29 cellular contexts compared by ENCODE assay signal in the genomic region with DNA sequence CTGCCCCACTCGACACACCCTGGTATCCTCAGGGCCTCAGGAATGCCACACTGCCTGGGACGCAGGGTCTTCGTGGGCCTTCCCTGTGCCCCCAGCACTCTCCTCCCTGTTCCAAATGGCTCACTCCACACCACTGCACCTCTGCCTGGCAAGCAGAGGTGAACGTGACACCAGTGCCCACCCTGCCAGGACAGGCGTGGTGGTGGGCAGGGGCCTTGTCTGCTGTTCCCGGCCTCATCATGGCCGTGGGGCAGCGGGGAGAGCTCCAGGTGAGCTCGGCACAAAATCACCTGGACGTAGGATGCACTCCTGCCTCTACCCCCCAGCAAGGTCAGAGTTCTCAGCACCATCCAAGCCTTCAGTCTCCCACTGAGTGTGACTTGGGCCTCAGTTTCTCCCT.
"Had no signal": no experiment of that assay in that cellular context is flagged by ENCODE, and none has a peak within 500 bp of the region (broad histone marks: within the 10 kb centered on the region; RNA-seq: fewer than 3 reads in every experiment).

No MANE protein-coding gene starts in this region.

- H3K36me3 ChIP-seq: esophagus muscularis mucosa, heart right ventricle, left ventricle myocardium inferior, lower lobe of right lung, right lobe of liver, suprapubic skin had no signal

- H3K36me3 Mint-ChIP-seq: immature natural killer cell; naive B cell; natural killer cell treated with Interleukin-12 subunit alpha and Interleukin-12 subunit beta and Interleukin-15 and Interleukin-18, amount 100 ng/mL, for 72 hours; type B pancreatic cell had no signal

- H3K27me3 ChIP-seq: esophagus muscularis mucosa, right lobe of liver, suprapubic skin had no signal

- H3K4me3 Mint-ChIP-seq: immature natural killer cell; naive B cell; natural killer cell treated with Interleukin-12 subunit alpha and Interleukin-12 subunit beta and Interleukin-15 and Interleukin-18, amount 100 ng/mL, for 72 hours; neural crest cell; stimulated activated naive CD8-positive, alpha-beta T cell treated with anti-CD3 and anti-CD28 coated beads, Interleukin-15, Interleukin-2, amounts not matched to agents 100 ng/mL and 50 ng/mL, for 24 hours; type B pancreatic cell had no signal

- H3K27ac Mint-ChIP-seq: immature natural killer cell; naive B cell; natural killer cell treated with Interleukin-12 subunit alpha and Interleukin-12 subunit beta and Interleukin-15 and Interleukin-18, amount 100 ng/mL, for 72 hours; progenitor cell of endocrine pancreas; stimulated activated naive CD8-positive, alpha-beta T cell treated with anti-CD3 and anti-CD28 coated beads, Interleukin-15, Interleukin-2, amounts not matched to agents 100 ng/mL and 50 ng/mL, for 24 hours; type B pancreatic cell had no signal

- FAIRE-seq: endothelial cell of umbilical vein had no signal

- H3K79me2 ChIP-seq: parathyroid adenoma had no signal

- H3K9me3 Mint-ChIP-seq: immature natural killer cell; natural killer cell treated with Interleukin-12 subunit alpha and Interleukin-12 subunit beta and Interleukin-15 and Interleukin-18, amount 100 ng/mL, for 72 hours; neural crest cell; stimulated activated naive CD8-positive, alpha-beta T cell treated with anti-CD3 and anti-CD28 coated beads, Interleukin-15, Interleukin-2, amounts not matched to agents 100 ng/mL and 50 ng/mL, for 24 hours; type B pancreatic cell had no signal

- H3K27ac ChIP-seq: coronary artery, esophagus muscularis mucosa, heart right ventricle, left ventricle myocardium inferior, lower lobe of right lung, parathyroid adenoma, right lobe of liver, suprapubic skin had no signal

- H3K4me3 ChIP-seq: coronary artery, esophagus muscularis mucosa, heart right ventricle, left ventricle myocardium inferior, lower lobe of right lung, right lobe of liver, smooth muscle cell, suprapubic skin had no signal

- H3K4me1 Mint-ChIP-seq: immature natural killer cell, naive B cell had no signal

- H2AFZ ChIP-seq: parathyroid adenoma had no signal

- H3K4me2 ChIP-seq: smooth muscle cell had no signal

- H3K4me1 ChIP-seq: parathyroid adenoma, right lobe of liver had no signal

- H3K9ac ChIP-seq: parathyroid adenoma had no signal

- DNase-seq: dermis blood vessel endothelial cell; effector memory CD4-positive, alpha-beta T cell; foreskin melanocyte; glutamatergic neuron; heart right ventricle; hippocampal formation; immature natural killer cell; islet precursor cell; kidney glomerular epithelial cell; left colon; left ventricle myocardium inferior; lower lobe of right lung; naive B cell; right lobe of liver; stimulated activated CD4-positive, alpha-beta T cell treated with anti-CD3 and anti-CD28 coated beads, Interleukin-12 subunit alpha, Interleukin-12 subunit beta, amount 100 ng/mL, for 4 hours; stimulated activated CD4-positive, alpha-beta T cell treated with anti-CD3 and anti-CD28 coated beads, Interleukin-1b, Interleukin-23, amount 100 ng/mL, for 48 hours; stimulated activated CD4-positive, alpha-beta T cell treated with anti-CD3 and anti-CD28 coated beads, Interleukin-4, amount 100 ng/mL, for 1 hour; stimulated activated CD8-positive, alpha-beta memory T cell treated with anti-CD3 and anti-CD28 coated beads, Interleukin-4, amount 100 ng/mL, for 48 hours had no signal

- ATAC-seq: heart right ventricle; left colon; lower lobe of right lung; natural killer cell treated with Interleukin-12 subunit alpha and Interleukin-12 subunit beta and Interleukin-15 and Interleukin-18, amount 100 ng/mL, for 72 hours had no signal

- H3K9me3 ChIP-seq: esophagus muscularis mucosa, heart right ventricle, left ventricle myocardium inferior, lower lobe of right lung, right lobe of liver, suprapubic skin had no signal
